ENCODE assay signal across 34 cellular contexts in the genomic region with DNA sequence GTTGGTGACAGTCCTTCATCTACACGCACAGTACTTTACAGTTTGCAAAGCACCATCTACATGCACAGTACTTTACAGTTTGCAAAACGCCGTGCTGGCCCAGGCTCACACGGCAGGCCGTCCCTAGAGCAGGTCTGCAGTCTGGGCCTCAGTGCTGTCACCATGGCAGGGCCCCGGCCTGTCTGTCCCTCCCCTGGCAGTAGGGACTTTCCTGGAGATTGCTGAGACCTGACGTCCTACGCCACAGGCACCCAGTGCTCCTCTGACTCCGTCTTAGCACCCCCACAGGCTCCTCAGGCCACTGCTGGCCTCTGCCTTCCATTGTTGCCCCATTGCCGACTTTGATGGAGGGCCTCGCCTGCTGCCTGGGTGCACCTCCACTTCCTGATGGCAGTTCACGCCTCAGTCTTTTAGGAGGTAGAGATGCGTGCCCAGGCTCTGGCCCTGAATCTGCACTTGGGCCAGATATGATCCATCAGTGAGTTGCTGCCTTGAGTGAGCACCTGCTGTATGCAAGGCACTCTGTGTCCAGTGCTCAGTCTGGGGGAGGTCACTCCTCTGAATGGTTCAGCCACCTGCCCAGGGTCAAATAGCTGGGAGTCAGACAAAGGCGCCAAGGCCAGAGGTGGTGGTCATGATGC. TPM values are rescaled to one million over a fixed set of nuclear protein-coding genes. Genes with fewer than 3 reads are reported as not detected.
"Had no signal": no experiment of that assay in that cellular context is flagged by ENCODE, and none has a peak within 500 bp of the region (broad histone marks: within the 10 kb centered on the region; RNA-seq: fewer than 3 reads in every experiment).

No MANE protein-coding gene starts in this region.

- H3K9me3 ChIP-seq: MG63 had no signal

- H3K36me3 ChIP-seq: brain microvascular endothelial cell, MG63, SJCRH30 had no signal

- H3K4me2 ChIP-seq: PC-9 had no signal

- ATAC-seq: activated CD4-positive, alpha-beta T cell treated with anti-CD3 and anti-CD28 coated beads for 36 hours; activated CD4-positive, CD25-positive, alpha-beta regulatory T cell treated with anti-CD3 and anti-CD28 coated beads, Interleukin-2, amount 50 U/mL, for 24 hours; activated naive CD8-positive, alpha-beta T cell treated with anti-CD3 and anti-CD28 coated beads, Interleukin-2, amount 50 U/mL, for 24 hours; activated T-cell treated with anti-CD3 and anti-CD28 coated beads, Interleukin-2, amount 50 U/mL, for 4 hours; WTC11 had no signal

- H3K27me3 ChIP-seq: brain microvascular endothelial cell, MG63, SJCRH30 had no signal

- DNase-seq: activated CD4-positive, alpha-beta memory T cell treated with anti-CD3 and anti-CD28 coated beads for 36 hours; activated CD4-positive, alpha-beta T cell treated with anti-CD3 and anti-CD28 coated beads for 36 hours; activated CD4-positive, alpha-beta T cell treated with anti-CD3 and anti-CD28 coated beads, Interleukin-2, amount 50 U/mL, for 1 hour; activated CD8-positive, alpha-beta memory T cell treated with anti-CD3 and anti-CD28 coated beads, Interleukin-2, amount 50 U/mL, for 4 hours; activated effector memory CD4-positive, alpha-beta T cell treated with Interleukin-2 at 50 U/mL for 16 hours; activated naive CD4-positive, alpha-beta T cell treated with anti-CD3 and anti-CD28 coated beads, Interleukin-2, amount 10 ng/mL, durations not matched to agents 7 days and 5 days; activated naive CD8-positive, alpha-beta T cell treated with anti-CD3 and anti-CD28 coated beads, Interleukin-2, amount 50 U/mL, for 24 hours; activated T-cell treated with anti-CD3 and anti-CD28 coated beads for 4 hours; activated T-cell treated with anti-CD3 and anti-CD28 coated beads, Interleukin-2, amount 50 U/mL, for 4 hours; anterior cingulate cortex; brain microvascular endothelial cell; central memory CD4-positive, alpha-beta T cell; Kasumi-1; KG1; MG63; NCI-H1048; NCI-H1105 treated with DMSO at 0.1 percent for 48 hours; NCI-H1436 treated with DMSO at 0.1 percent for 48 hours; NCI-H1694 treated with DMSO at 0.1 percent for 48 hours; NCI-H2029; NCI-H345; NCI-H510A; NCI-H526; NCI-H748 treated with DMSO at 0.1 percent for 48 hours; PC-9; SHP77; SJCRH30; T1000 had no signal

- H2AFZ ChIP-seq: PC-9 had no signal

- H3K27ac ChIP-seq: brain microvascular endothelial cell, PC-9, SJCRH30, SK-N-MC had no signal

- H3K4me3 ChIP-seq: MG63, PC-9, SJCRH30, SK-N-MC had no signal

RNA-seq across cellular contexts. Expression of gene BPIFB4, which starts 8.9 kb away (rescaled TPM):
- total RNA-seq: activated CD4-positive, alpha-beta memory T cell treated with anti-CD3 and anti-CD28 coated beads for 36 hours; activated CD4-positive, alpha-beta T cell treated with anti-CD3 and anti-CD28 coated beads for 36 hours; activated T-cell treated with anti-CD3 and anti-CD28 coated beads, Interleukin-2, amount 50 U/mL, for 4 hours; OCI-LY7; PC-9; T-helper 1 cell treated with Interleukin-12 subunit alpha and Interleukin-12 subunit beta and Interleukin-4 antibody, amounts not matched to agents 30 ng/mL and 1 ng/mL, for 36 hours; T-helper 2 cell treated with Interferon-gamma antibody and Interleukin-4, amounts not matched to agents 100 ng/mL and 5 ng/mL, for 36 hours; WTC11 had no signal

RNA-seq across cellular contexts. Expression of gene BPIFB3, which starts 16.8 kb away (rescaled TPM):
- total RNA-seq: activated CD4-positive, alpha-beta memory T cell treated with anti-CD3 and anti-CD28 coated beads for 36 hours; activated CD4-positive, alpha-beta T cell treated with anti-CD3 and anti-CD28 coated beads for 36 hours; activated T-cell treated with anti-CD3 and anti-CD28 coated beads, Interleukin-2, amount 50 U/mL, for 4 hours; OCI-LY7; PC-9; T-helper 1 cell treated with Interleukin-12 subunit alpha and Interleukin-12 subunit beta and Interleukin-4 antibody, amounts not matched to agents 30 ng/mL and 1 ng/mL, for 36 hours; T-helper 2 cell treated with Interferon-gamma antibody and Interleukin-4, amounts not matched to agents 100 ng/mL and 5 ng/mL, for 36 hours; WTC11 had no signal

RNA-seq across cellular contexts. Expression of gene BPIFB6, which starts 39.1 kb away (rescaled TPM):
- total RNA-seq: activated CD4-positive, alpha-beta memory T cell treated with anti-CD3 and anti-CD28 coated beads for 36 hours; activated CD4-positive, alpha-beta T cell treated with anti-CD3 and anti-CD28 coated beads for 36 hours; activated T-cell treated with anti-CD3 and anti-CD28 coated beads, Interleukin-2, amount 50 U/mL, for 4 hours; OCI-LY7; PC-9; SJCRH30; T-helper 1 cell treated with Interleukin-12 subunit alpha and Interleukin-12 subunit beta and Interleukin-4 antibody, amounts not matched to agents 30 ng/mL and 1 ng/mL, for 36 hours; T-helper 2 cell treated with Interferon-gamma antibody and Interleukin-4, amounts not matched to agents 100 ng/mL and 5 ng/mL, for 36 hours; WTC11 had no signal
